In the genomic region with DNA sequence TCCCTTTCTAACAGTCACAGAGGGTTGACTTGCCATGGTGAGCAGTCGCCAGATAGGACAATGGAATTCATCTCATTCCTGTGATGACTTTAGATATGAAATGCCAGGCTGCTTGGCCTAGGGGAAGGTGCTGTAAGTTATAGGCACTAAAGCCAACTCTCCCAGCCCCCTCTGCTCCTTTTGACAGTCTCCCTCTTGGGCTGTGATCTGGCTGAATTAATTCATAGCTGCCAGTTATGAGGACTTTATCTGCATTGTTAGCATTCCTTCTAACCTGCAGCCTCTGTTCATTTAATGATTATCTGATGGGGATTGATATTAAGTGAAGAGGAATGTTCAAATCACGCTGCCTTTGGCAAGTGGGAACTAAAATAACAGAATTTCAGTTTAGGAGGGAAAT, we compare ENCODE assay signal across 21 cellular contexts.
DNase-seq lines count a peak whose midpoint lies in the region; ATAC-seq and TF ChIP-seq lines count a peak whose summit lies in the region.
"Had no signal": no experiment of that assay in that cellular context is flagged by ENCODE, and none has a peak within 500 bp of the region (broad histone marks: within the 10 kb centered on the region; RNA-seq: fewer than 3 reads in every experiment).

No MANE protein-coding gene starts in this region.

- TF ChIP-seq CTCF in choroid plexus epithelial cell (conservative IDR thresholded peaks at IDR 0.05; ENCODE audit: low read depth, low read length), result no peak
- no peak for TF ChIP-seq CTCF in coronary artery (IDR thresholded peaks at IDR 0.05)
- no peak for TF ChIP-seq CTCF in omental fat pad (IDR thresholded peaks at IDR 0.05)

- H4K8ac ChIP-seq in mesenchymal stem cell (ENCODE audit: low read length), result no peak overlapping the region

- H4K91ac ChIP-seq in mesenchymal stem cell (ENCODE audit: low read length), result peak overlapping the region; percentile 84

- H2AK5ac ChIP-seq in mesenchymal stem cell (ENCODE audit: low read length, severe bottlenecking), result peak overlapping the region; percentile 99

- no peak overlapping the region for H3K23ac ChIP-seq in mesenchymal stem cell (ENCODE audit: low read length in 2 of 2)

- peak overlapping the region; percentile 95 for H3K27ac ChIP-seq in mesenchymal stem cell (ENCODE audit: low read length, poor library complexity, severe bottlenecking)
- H3K27ac ChIP-seq in coronary artery, result peak overlapping the region in 1 of 2 donors; percentile 58
- H3K27ac ChIP-seq in SJCRH30, result no peak overlapping the region
- H3K27ac ChIP-seq: tibial artery, VCaP had no signal

- H3K27me3 ChIP-seq in mesenchymal stem cell (ENCODE audit: control insufficient read depth in 1 of 2, insufficient read depth in 1 of 2, low read length in 2 of 2), result no peaks in the 10 kb centered on the region
- no peaks in the 10 kb centered on the region for H3K27me3 ChIP-seq in HAP-1 (ENCODE audit: low read depth)
- no peaks in the 10 kb centered on the region for H3K27me3 ChIP-seq in SJCRH30
- H3K27me3 ChIP-seq: tibial artery had no signal

- H3K9me3 ChIP-seq in mesenchymal stem cell (ENCODE audit: control insufficient read depth, low read length) (no peaks in the 10 kb centered on the region), HAP-1 (no peaks in the 10 kb centered on the region), SJCRH30 (replicated peaks) (no peaks in the 10 kb centered on the region)
- H3K9me3 ChIP-seq: tibial artery had no signal

- H3K79me1 ChIP-seq in mesenchymal stem cell (replicated peaks; ENCODE audit: low read length, poor library complexity, severe bottlenecking), result no peaks in the 10 kb centered on the region

- H2BK12ac ChIP-seq in mesenchymal stem cell (ENCODE audit: low read length in 2 of 2), result peak overlapping the region; percentile 86 to 92

- no peak overlapping the region for H3K4me3 ChIP-seq in choroid plexus epithelial cell (ENCODE audit: low read depth, low read length)
- H3K4me3 ChIP-seq in mesenchymal stem cell (ENCODE audit: insufficient read depth in 1 of 2, low read depth in 1 of 2, low read length in 2 of 2), result no peak overlapping the region
- no peak overlapping the region for H3K4me3 ChIP-seq in coronary artery
- no peak overlapping the region for H3K4me3 ChIP-seq in HAP-1
- no peak overlapping the region for H3K4me3 ChIP-seq in SJCRH30
- H3K4me3 ChIP-seq: tibial artery had no signal

- H2BK15ac ChIP-seq in mesenchymal stem cell (ENCODE audit: low read depth, poor library complexity, severe bottlenecking), result no peak overlapping the region

- H3K4ac ChIP-seq in mesenchymal stem cell (ENCODE audit: low read depth in 1 of 2, low read length in 2 of 2), result peak overlapping the region in 1 of 2 experiments; percentile 55

- peaks cover 2% of the 10 kb centered on the region for H3K4me1 ChIP-seq in mesenchymal stem cell (ENCODE audit: control insufficient read depth, insufficient read depth, low read depth, low read length)
- H3K4me1 ChIP-seq in HAP-1, result no peaks in the 10 kb centered on the region
- peaks cover 12% of the 10 kb centered on the region for H3K4me1 ChIP-seq in SJCRH30

- no peak overlapping the region for H2AFZ ChIP-seq in mesenchymal stem cell (ENCODE audit: low read depth, low read length)

- no peaks in the 10 kb centered on the region for H3K36me3 ChIP-seq in mesenchymal stem cell (ENCODE audit: control insufficient read depth in 1 of 2, insufficient read depth in 2 of 2, low read depth in 1 of 2, low read length in 2 of 2)
- H3K36me3 ChIP-seq in HAP-1 (replicated peaks), result no peaks in the 10 kb centered on the region
- H3K36me3 ChIP-seq in SJCRH30, result no peaks in the 10 kb centered on the region
- H3K36me3 ChIP-seq: tibial artery had no signal

- no peak overlapping the region for H3K14ac ChIP-seq in mesenchymal stem cell (ENCODE audit: low read length in 2 of 2)

- peak overlapping the region; percentile 90 for H2BK5ac ChIP-seq in mesenchymal stem cell (ENCODE audit: low read depth, low read length, poor library complexity, severe bottlenecking)

- in situ Hi-C loops in HAP-1 (cut with MboI; ENCODE audit: low sequenced_read_pairs), result no loop called here

- 82% methylated on average over 2 of the region's 2 CpGs for WGBS in mesenchymal stem cell

- DNase-seq in Right ventricle myocardium superior (no peak), cardiac septum (ENCODE audit: low spot score) (no peak), choroid plexus epithelial cell (ENCODE audit: low read depth) (peak; percentile 18), mesenchymal stem cell (no peak), coronary artery (ENCODE audit: low spot score) (no peak), HAP-1 (ENCODE audit: low spot score in 2 of 2) (no peak), SJCRH30 (no peak), omental fat pad (ENCODE audit: low spot score) (no peak)
- DNase-seq: activated CD4-positive, alpha-beta T cell treated with anti-CD3 and anti-CD28 coated beads, Interleukin-2, amount 50 U/mL, for 48 hours; activated T-cell treated with anti-CD3 and anti-CD28 coated beads, Interleukin-2, amount 50 U/mL, for 4 hours; CD4-positive, CD25-positive, alpha-beta regulatory T cell; central memory CD4-positive, alpha-beta T cell; effector memory CD4-positive, alpha-beta T cell; left colon; naive B cell; NCI-H1417 treated with DMSO at 0.1 percent for 48 hours; stimulated activated naive CD4-positive, alpha-beta T cell; T-helper 1 cell had no signal

- peak overlapping the region; percentile 28 to 58 for H3K18ac ChIP-seq in mesenchymal stem cell (ENCODE audit: low read depth in 1 of 2, low read length in 2 of 2)

- no peak overlapping the region for H3K4me2 ChIP-seq in mesenchymal stem cell (ENCODE audit: low read length, poor library complexity, severe bottlenecking)

- H2BK120ac ChIP-seq in mesenchymal stem cell (ENCODE audit: low read depth, low read length), result no peak overlapping the region

- ATAC-seq in Right ventricle myocardium superior (ENCODE audit: poor library complexity), result peak; percentile 48
- no peak for ATAC-seq in omental fat pad (ENCODE audit: low FRiP score)
- ATAC-seq: activated T-cell treated with anti-CD3 and anti-CD28 coated beads, Interleukin-2, amount 50 U/mL, for 4 hours; HCT116; left colon had no signal

- intact Hi-C loops in Right ventricle myocardium superior (cut with DNase I), result loop anchor here (10.0 kb wide), 1 partner anchor 177 kb away; no protein-coding TSS in a partner anchor
- intact Hi-C loops in cardiac septum (cut with DNase I), result loop anchor here (5.0 kb wide), 1 partner anchor 174 kb away; no protein-coding TSS in a partner anchor

- H3K9ac ChIP-seq in mesenchymal stem cell (ENCODE audit: low read length), result no peak overlapping the region
